ENCODE assay signal across 29 cellular contexts in genomic region chr9:38329980-38330379, GRCh38.
"Had no signal": no experiment of that assay in that cellular context is flagged by ENCODE, and none has a peak within 500 bp of the region (broad histone marks: within the 10 kb centered on the region; RNA-seq: fewer than 3 reads in every experiment).

No MANE protein-coding gene starts in this region.

- H3K27ac Mint-ChIP-seq: naive thymus-derived CD4-positive, alpha-beta T cell; natural killer cell; nephron; progenitor cell of endocrine pancreas; stimulated activated effector memory CD8-positive, alpha-beta T cell treated with anti-CD3 and anti-CD28 coated beads, Interleukin-12 subunit alpha, Interleukin-12 subunit beta, amount 100 ng/mL, for 72 hours; stimulated activated naive B cell treated with anti-CD40 and anti-IgM and Interleukin-4, amounts not matched to agents 10 μg/mL and 1 μg/mL and 100 μg/mL, for 72 hours; stimulated activated naive CD8-positive, alpha-beta T cell treated with anti-CD3 and anti-CD28 coated beads, Interleukin-15, Interleukin-2, amounts not matched to agents 100 ng/mL and 50 ng/mL, for 24 hours; type B pancreatic cell had no signal

- H3K4me1 ChIP-seq: neural progenitor cell, parathyroid adenoma, psoas muscle, right lobe of liver, sigmoid colon, stomach, thyroid gland, vagina had no signal

- H3K36me3 ChIP-seq: neural progenitor cell, neutrophil, ovary, right lobe of liver, sigmoid colon, stomach, thoracic aorta, thyroid gland, tibial nerve, vagina had no signal

- H3K36me3 Mint-ChIP-seq: natural killer cell; neural progenitor cell; stimulated activated effector memory CD8-positive, alpha-beta T cell treated with anti-CD3 and anti-CD28 coated beads, Interleukin-12 subunit alpha, Interleukin-12 subunit beta, amount 100 ng/mL, for 72 hours; stimulated activated naive B cell treated with anti-CD40 and anti-IgM and Interleukin-4, amounts not matched to agents 10 μg/mL and 1 μg/mL and 100 μg/mL, for 72 hours; type B pancreatic cell had no signal

- H3K4me3 Mint-ChIP-seq: naive thymus-derived CD4-positive, alpha-beta T cell; natural killer cell; nephron; neural progenitor cell; stimulated activated effector memory CD8-positive, alpha-beta T cell treated with anti-CD3 and anti-CD28 coated beads, Interleukin-12 subunit alpha, Interleukin-12 subunit beta, amount 100 ng/mL, for 72 hours; stimulated activated naive B cell treated with anti-CD40 and anti-IgM and Interleukin-4, amounts not matched to agents 10 μg/mL and 1 μg/mL and 100 μg/mL, for 72 hours; stimulated activated naive CD8-positive, alpha-beta T cell treated with anti-CD3 and anti-CD28 coated beads, Interleukin-15, Interleukin-2, amounts not matched to agents 100 ng/mL and 50 ng/mL, for 24 hours; type B pancreatic cell had no signal

- H3K4me1 Mint-ChIP-seq: naive thymus-derived CD4-positive, alpha-beta T cell; natural killer cell; nephron; stimulated activated effector memory CD8-positive, alpha-beta T cell treated with anti-CD3 and anti-CD28 coated beads, Interleukin-12 subunit alpha, Interleukin-12 subunit beta, amount 100 ng/mL, for 72 hours; stimulated activated naive B cell treated with anti-CD40 and anti-IgM and Interleukin-4, amounts not matched to agents 10 μg/mL and 1 μg/mL and 100 μg/mL, for 72 hours had no signal

- ATAC-seq: naive thymus-derived CD4-positive, alpha-beta T cell; natural killer cell; psoas muscle; right cardiac atrium; stimulated activated effector memory CD8-positive, alpha-beta T cell treated with anti-CD3 and anti-CD28 coated beads, Interleukin-12 subunit alpha, Interleukin-12 subunit beta, amount 100 ng/mL, for 72 hours; stimulated activated naive B cell treated with anti-CD40 and anti-IgM and Interleukin-4, amounts not matched to agents 10 μg/mL and 1 μg/mL and 100 μg/mL, for 72 hours had no signal

- H3K4me3 ChIP-seq: neural progenitor cell, ovary, psoas muscle, right lobe of liver, sigmoid colon, stomach, thoracic aorta, thyroid gland, tibial nerve, vagina had no signal

- H3K27ac ChIP-seq: neural progenitor cell, neutrophil, ovary, parathyroid adenoma, psoas muscle, right lobe of liver, sigmoid colon, stomach, thoracic aorta, thyroid gland, tibial nerve, vagina had no signal

- DNase-seq: naive thymus-derived CD4-positive, alpha-beta T cell; natural killer cell; nucleus accumbens; ovary; posterior cingulate gyrus; psoas muscle; right cardiac atrium; right lobe of liver; sigmoid colon; small intestine; stimulated activated CD4-positive, alpha-beta T cell treated with anti-CD3 and anti-CD28 coated beads, Interleukin-15, amount 100 ng/mL, for 24 hours; stimulated activated CD4-positive, alpha-beta T cell treated with anti-CD3 and anti-CD28 coated beads, Interleukin-2, amount 100 ng/mL, for 24 hours; stimulated activated CD4-positive, alpha-beta T cell treated with anti-CD3 and anti-CD28 coated beads, Interleukin-2, amount 100 ng/mL, for 48 hours; stimulated activated CD4-positive, alpha-beta T cell treated with anti-CD3 and anti-CD28 coated beads, Interleukin-4, amount 100 ng/mL, for 24 hours; stimulated activated naive B cell treated with anti-CD40 and anti-IgM and Interleukin-4, amounts not matched to agents 10 μg/mL and 1 μg/mL and 100 μg/mL, for 72 hours; stimulated activated naive CD4-positive, alpha-beta T cell treated with Interleukin-2 at 50 U/mL for 16 hours; stomach; thyroid gland had no signal

- H3K9me3 ChIP-seq: neutrophil, ovary, psoas muscle, right lobe of liver, sigmoid colon, stomach, thoracic aorta, thyroid gland, tibial nerve, vagina had no signal

- H3K27me3 Mint-ChIP-seq: progenitor cell of endocrine pancreas; stimulated activated naive CD8-positive, alpha-beta T cell treated with anti-CD3 and anti-CD28 coated beads, Interleukin-15, Interleukin-2, amounts not matched to agents 100 ng/mL and 50 ng/mL, for 24 hours; type B pancreatic cell had no signal

- H3K27me3 ChIP-seq: neural progenitor cell, neutrophil, ovary, right lobe of liver, sigmoid colon, stomach, thyroid gland, tibial nerve, vagina had no signal

- H3K9me3 Mint-ChIP-seq: natural killer cell; stimulated activated effector memory CD8-positive, alpha-beta T cell treated with anti-CD3 and anti-CD28 coated beads, Interleukin-12 subunit alpha, Interleukin-12 subunit beta, amount 100 ng/mL, for 72 hours; stimulated activated naive CD8-positive, alpha-beta T cell treated with anti-CD3 and anti-CD28 coated beads, Interleukin-15, Interleukin-2, amounts not matched to agents 100 ng/mL and 50 ng/mL, for 24 hours; type B pancreatic cell had no signal
